In genomic region chr5:36680066-36680465, GRCh38 we compare ENCODE assay signal across 20 cellular contexts.
A peak's percentile ranks its signal among the peaks of the same experiment; 100 is the strongest.
DNase-seq lines count a peak whose midpoint lies in the region; ATAC-seq and TF ChIP-seq lines count a peak whose summit lies in the region.
"Had no signal": no experiment of that assay in that cellular context is flagged by ENCODE, and none has a peak within 500 bp of the region (broad histone marks: within the 10 kb centered on the region; RNA-seq: fewer than 3 reads in every experiment).

No MANE protein-coding gene starts in this region.

- no peak for DNase-seq in Right ventricle myocardium inferior (ENCODE audit: missing footprints)
- DNase-seq in cardiac septum (ENCODE audit: low spot score) = no peak
- peak; percentile 78 for DNase-seq in right atrium auricular region (ENCODE audit: low spot score)
- DNase-seq in psoas muscle = peak; percentile 45 to 72
- peak; percentile 75 for DNase-seq in upper lobe of right lung
- DNase-seq in NCI-H2171 (lab: John Stamatoyannopoulos, UW) = no peak
- DNase-seq in SHP77 treated with DMSO at 0.1 percent for 48 hours (lab: John Stamatoyannopoulos, UW) = no peak
- DNase-seq: activated CD4-positive, alpha-beta memory T cell treated with anti-CD3 and anti-CD28 coated beads, Interleukin-2, amount 10 ng/mL, durations not matched to agents 7 days and 5 days; activated CD4-positive, CD25-positive, alpha-beta regulatory T cell; HFFc6; naive B cell; NCI-H1417 treated with DMSO at 0.1 percent for 48 hours; NCI-H2107; NCI-H510A; ovary; stimulated activated CD4-positive, alpha-beta T cell treated with anti-CD3 and anti-CD28 coated beads, Interleukin-1b, Interleukin-23, amount 100 ng/mL, for 48 hours; uterus had no signal

- H3K4me3 ChIP-seq in right atrium auricular region (no peak overlapping the region), psoas muscle (no peak overlapping the region), upper lobe of right lung (no peak overlapping the region)
- H3K4me3 ChIP-seq: ovary, uterus had no signal

- H3K27ac ChIP-seq in right atrium auricular region (peak overlapping the region; percentile 48 to 66), psoas muscle (no peak overlapping the region), upper lobe of right lung (no peak overlapping the region)
- H3K27ac ChIP-seq: 22Rv1, ovary, uterus had no signal

- 80 to 84% (median 80%) methylated on average over 7 of the region's 7 CpGs for WGBS in psoas muscle, 3 donors

- ATAC-seq in Right ventricle myocardium inferior (peak; percentile 72), psoas muscle (peak in 3 of 4 donors; percentile 19 to 50 (median 25)), upper lobe of right lung (peak; percentile 83), GM21723 (IDR thresholded peaks at IDR 0.05; ENCODE audit: unreplicated experiment) (no peak)
- ATAC-seq: stimulated activated memory B cell treated with anti-CD40 and anti-IgM and Interleukin-4, amounts not matched to agents 10 μg/mL and 1 μg/mL and 100 μg/mL, for 72 hours had no signal

- TF ChIP-seq CTCF in right atrium auricular region (IDR thresholded peaks at IDR 0.05) (no peak), psoas muscle (IDR thresholded peaks at IDR 0.05) (no peak), upper lobe of right lung (IDR thresholded peaks at IDR 0.05) (no peak)

- H3K36me3 ChIP-seq in right atrium auricular region = peaks cover 6% of the 10 kb centered on the region
- peaks cover 3 to 71% of the 10 kb centered on the region in 2 donors for H3K36me3 ChIP-seq in psoas muscle (ENCODE audit: insufficient read depth in 1 of 2, low read depth in 1 of 2)
- no peaks in the 10 kb centered on the region for H3K36me3 ChIP-seq in upper lobe of right lung
- H3K36me3 ChIP-seq: ovary, uterus had no signal

- H3K4me1 ChIP-seq in right atrium auricular region (peaks cover 0 to 8% of the 10 kb centered on the region in 2 donors), psoas muscle (no peaks in the 10 kb centered on the region), upper lobe of right lung (peaks cover under 1% of the 10 kb centered on the region)
- H3K4me1 ChIP-seq: uterus had no signal

- intact Hi-C loops in Right ventricle myocardium inferior (cut with DNase I) = no loop called here
- intact Hi-C loops in cardiac septum (cut with DNase I) = no loop called here
- intact Hi-C loops in psoas muscle (cut with DNase I) = no loop called here
- intact Hi-C loops in upper lobe of right lung (cut with DNase I) = no loop called here

- H3K27me3 ChIP-seq in right atrium auricular region (no peaks in the 10 kb centered on the region), psoas muscle (ENCODE audit: insufficient read depth in 3 of 3, low read length in 2 of 3) (no peaks in the 10 kb centered on the region), upper lobe of right lung (no peaks in the 10 kb centered on the region)
- H3K27me3 ChIP-seq: ovary, uterus had no signal

- H3K9me3 ChIP-seq in right atrium auricular region = no peaks in the 10 kb centered on the region
- no peaks in the 10 kb centered on the region for H3K9me3 ChIP-seq in psoas muscle
- H3K9me3 ChIP-seq in upper lobe of right lung = no peaks in the 10 kb centered on the region
- H3K9me3 ChIP-seq: ovary, uterus had no signal

Comparison
In these comparisons a context has a peak if more than half of its experiments do, and no peak if none do; other contexts are left out.
1. DNase-seq: peak in right atrium auricular region (single experiment), psoas muscle (2 of 2) and upper lobe of right lung (single experiment); none in Right ventricle myocardium inferior (single experiment), cardiac septum (single experiment), NCI-H2171 (single experiment) and SHP77 treated with DMSO at 0.1 percent for 48 hours (single experiment).
2. H3K27ac ChIP-seq: peak in right atrium auricular region (2 of 2); none in psoas muscle (single experiment) and upper lobe of right lung (single experiment).